ENCODE assay signal across 15 cellular contexts in genomic region chr17:15408803-15409202, GRCh38. TPM values are rescaled to one million over a fixed set of nuclear protein-coding genes. Genes with fewer than 3 reads are reported as not detected.
DNase-seq lines count a peak whose midpoint lies in the region; ATAC-seq and TF ChIP-seq lines count a peak whose summit lies in the region.
"Had no signal": no experiment of that assay in that cellular context is flagged by ENCODE, and none has a peak within 500 bp of the region (broad histone marks: within the 10 kb centered on the region; RNA-seq: fewer than 3 reads in every experiment).

No MANE protein-coding gene starts in this region.

- TF ChIP-seq POLR2A in HCT116 (IDR thresholded peaks at IDR 0.05; ENCODE audit: borderline replicate concordance, extremely low read depth, insufficient read depth, insufficient read length), result no peak

- no peaks in the 10 kb centered on the region for H3K4me1 ChIP-seq in HCT116 (ENCODE audit: control insufficient read depth in 1 of 2, insufficient read depth in 2 of 2, low read length in 2 of 2)
- H3K4me1 ChIP-seq in SJSA1 (replicated peaks), result peaks cover 73% of the 10 kb centered on the region

- intact Hi-C loops in HCT116 (cut with micrococcal nuclease), result no loop called here

- H3K36me3 ChIP-seq in HCT116 (ENCODE audit: control insufficient read depth in 1 of 2, insufficient read depth in 2 of 2, low read length in 2 of 2) (no peaks in the 10 kb centered on the region), SJSA1 (no peaks in the 10 kb centered on the region), brain microvascular endothelial cell (replicated peaks) (no peaks in the 10 kb centered on the region), MG63 (no peaks in the 10 kb centered on the region)
- H3K36me3 ChIP-seq: BE2C had no signal

- TF ChIP-seq RAD21 in HCT116 (IDR thresholded peaks at IDR 0.05; ENCODE audit: low read depth), result peak; percentile 59

- POLR2A ChIA-PET in HCT116 (lab: Charles Lee), result no interaction called here

- H3K9ac ChIP-seq in HCT116 (ENCODE audit: low read length), result no peak overlapping the region

- no peak overlapping the region for H2AFZ ChIP-seq in HCT116 (ENCODE audit: low read depth, low read length, poor library complexity, severe bottlenecking)

- no peaks in the 10 kb centered on the region for H3K9me2 ChIP-seq in HCT116 (ENCODE audit: insufficient read depth)

- in situ Hi-C loops in brain microvascular endothelial cell (cut with HindIII; ENCODE audit: low pct_ligation_motif_present, low sequenced_read_pairs), result no loop called here

- H3K79me2 ChIP-seq in HCT116 (ENCODE audit: insufficient read depth, low read length), result no peaks in the 10 kb centered on the region

- TF ChIP-seq CTCF in HCT116 (IDR thresholded peaks at IDR 0.05 in 2 of 3, conservative IDR thresholded peaks at IDR 0.05 in 1 of 3; ENCODE audit: borderline replicate concordance in 1 of 3, insufficient read depth in 1 of 3, low read depth in 2 of 3, low read length in 2 of 3) (peak in 2 of 3 experiments; percentile 11 to 20; a peak in 1 of 6 replicates), brain microvascular endothelial cell (IDR thresholded peaks at IDR 0.05; ENCODE audit: low read depth, low read length, missing control alignments) (no peak)

- RAD21 ChIA-PET in HCT116 (lab: Charles Lee; ENCODE audit: low non-redundant PET in 1 of 2, low total read pairs in 2 of 2, uncharacterized antibody in 2 of 2, unreplicated experiment in 2 of 2), result interaction anchor here in 1 of 2 experiments (1.2 kb wide), 1 partner anchor 151 kb away, joined by 3 read pairs; no protein-coding TSS in a partner anchor

- H3K4me3 ChIP-seq in HCT116 (replicated peaks in 1 of 2; ENCODE audit: low read depth in 1 of 2, low read length in 2 of 2), result no peak overlapping the region
- no peak overlapping the region for H3K4me3 ChIP-seq in SJSA1
- H3K4me3 ChIP-seq in skin epidermis, result no peak overlapping the region
- no peak overlapping the region for H3K4me3 ChIP-seq in brain microvascular endothelial cell (ENCODE audit: low read depth, low read length)
- no peak overlapping the region for H3K4me3 ChIP-seq in MG63

- H3K9me3 ChIP-seq in HCT116 (ENCODE audit: control insufficient read depth in 1 of 2, insufficient read depth in 1 of 2, low read depth in 1 of 2, low read length in 2 of 2) (no peaks in the 10 kb centered on the region), SJSA1 (replicated peaks) (no peaks in the 10 kb centered on the region), MG63 (no peaks in the 10 kb centered on the region)
- H3K9me3 ChIP-seq: BE2C had no signal

- H3K27me3 ChIP-seq in HCT116 (ENCODE audit: insufficient read depth, low read length), result no peaks in the 10 kb centered on the region
- H3K27me3 ChIP-seq in SJSA1 (replicated peaks), result no peaks in the 10 kb centered on the region
- H3K27me3 ChIP-seq in brain microvascular endothelial cell (replicated peaks), result no peaks in the 10 kb centered on the region
- H3K27me3 ChIP-seq in MG63, result no peaks in the 10 kb centered on the region
- H3K27me3 ChIP-seq: BE2C had no signal

- peak; percentile 42; the same call in 1 of the 2 replicates for ATAC-seq in HCT116
- no peak for ATAC-seq in GM19395 (IDR thresholded peaks at IDR 0.05; ENCODE audit: unreplicated experiment)
- no peak for ATAC-seq in HG02571 (IDR thresholded peaks at IDR 0.05; ENCODE audit: unreplicated experiment)

- H3K27ac ChIP-seq in HCT116 (ENCODE audit: low read depth, low read length), result no peak overlapping the region
- H3K27ac ChIP-seq in SJSA1, result peak overlapping the region; percentile 95
- H3K27ac ChIP-seq in skin epidermis, result peak overlapping the region in 13 of 21 experiments; percentile 43 to 87 (median 68)
- no peak overlapping the region for H3K27ac ChIP-seq in brain microvascular endothelial cell

- H4K20me1 ChIP-seq in HCT116 (ENCODE audit: insufficient read depth), result no peaks in the 10 kb centered on the region

- BruUV-seq in HCT116 (replicated peaks; lab: Mats Ljungman, UMichigan), result no TSS peak

- CTCF ChIA-PET in HCT116 (lab: Charles Lee), result interaction anchor here (1.0 kb wide), 1 partner anchor 151 kb away, joined by 6 read pairs; no protein-coding TSS in a partner anchor

- no peak overlapping the region for H3K4me2 ChIP-seq in HCT116 (ENCODE audit: low read length)

- DNase-seq in HCT116 (ENCODE audit: low read depth, low spot score) (no peak), SJSA1 (ENCODE audit: low read depth in 1 of 2, low spot score in 2 of 2) (no peak), islet precursor cell (peak; percentile 28), brain microvascular endothelial cell (no peak), MG63 (no peak)
- DNase-seq: activated B cell treated with CpG ODN at 0.5 μM for 24 hours; activated naive CD4-positive, alpha-beta T cell treated with anti-CD3 and anti-CD28 coated beads, Interleukin-2, amount 50 U/mL, for 16 hours; effector CD8-positive, alpha-beta T cell; midbrain; NCI-H2081; RPMI8226 had no signal

TF ChIP-seq in HCT116, 20 proteins besides CTCF, POLR2A, EP300 and RAD21:
- TF ChIP-seq ATF3 (IDR thresholded peaks at IDR 0.05) (no peak), EZH2 (IDR thresholded peaks at IDR 0.05) (no peak), ELF1 (IDR thresholded peaks at IDR 0.05; ENCODE audit: borderline replicate concordance, low read depth) (no peak), JUND (IDR thresholded peaks at IDR 0.05) (no peak), REST (IDR thresholded peaks at IDR 0.05; ENCODE audit: low read depth) (no peak), EGR1 (IDR thresholded peaks at IDR 0.05; ENCODE audit: low read depth) (no peak), CEBPB (IDR thresholded peaks at IDR 0.05; ENCODE audit: low read depth) (no peak), SP1 (IDR thresholded peaks at IDR 0.05; ENCODE audit: low read depth) (no peak), FOSL1 (IDR thresholded peaks at IDR 0.05; ENCODE audit: low read depth) (no peak), SIN3A (IDR thresholded peaks at IDR 0.05; ENCODE audit: low read depth) (no peak), POLR2AphosphoS5 (IDR thresholded peaks at IDR 0.05; ENCODE audit: low read depth, low read length) (no peak), CBX3 (IDR thresholded peaks at IDR 0.05; ENCODE audit: low read depth) (no peak), YY1 (IDR thresholded peaks at IDR 0.05; ENCODE audit: extremely low read depth, insufficient replicate concordance, low read depth, low read length) (no peak), ZBTB33 (IDR thresholded peaks at IDR 0.05; ENCODE audit: extremely low read depth, insufficient replicate concordance, low read length) (no peak), SRF (IDR thresholded peaks at IDR 0.05; ENCODE audit: low read depth) (no peak), ZFX (IDR thresholded peaks at IDR 0.05) (no peak), EZH2phosphoT487 (IDR thresholded peaks at IDR 0.05; ENCODE audit: borderline replicate concordance) (no peak)

RNA-seq across cellular contexts. Expression of gene CDRT4, which starts 58.6 kb away (rescaled TPM):
- total RNA-seq in HCT116 (2021; ENCODE audit: unreplicated experiment), result 6.2 TPM
- polyA plus RNA-seq in HCT116 (2012), result 2.8 and 3.7 TPM in 2 replicates
- total RNA-seq in SJSA1 (2014; rRNA removed; shearing (Covaris generic)), result 0.24 TPM in 1 of 2 replicates, not detected in the other
- 2.9 TPM in 1 of 2 replicates, not detected in the other for total RNA-seq in MG63 (2014; rRNA removed; shearing (Covaris generic); ENCODE audit: low replicate concordance)

Comparison
In these comparisons a context has a peak if more than half of its experiments do, and no peak if none do; other contexts are left out.
1. H3K27ac ChIP-seq: peak in SJSA1 (single experiment) and skin epidermis (13 of 21); none in HCT116 (single experiment) and brain microvascular endothelial cell (single experiment).